ENCODE assay signal across 9 cellular contexts in the genomic region with DNA sequence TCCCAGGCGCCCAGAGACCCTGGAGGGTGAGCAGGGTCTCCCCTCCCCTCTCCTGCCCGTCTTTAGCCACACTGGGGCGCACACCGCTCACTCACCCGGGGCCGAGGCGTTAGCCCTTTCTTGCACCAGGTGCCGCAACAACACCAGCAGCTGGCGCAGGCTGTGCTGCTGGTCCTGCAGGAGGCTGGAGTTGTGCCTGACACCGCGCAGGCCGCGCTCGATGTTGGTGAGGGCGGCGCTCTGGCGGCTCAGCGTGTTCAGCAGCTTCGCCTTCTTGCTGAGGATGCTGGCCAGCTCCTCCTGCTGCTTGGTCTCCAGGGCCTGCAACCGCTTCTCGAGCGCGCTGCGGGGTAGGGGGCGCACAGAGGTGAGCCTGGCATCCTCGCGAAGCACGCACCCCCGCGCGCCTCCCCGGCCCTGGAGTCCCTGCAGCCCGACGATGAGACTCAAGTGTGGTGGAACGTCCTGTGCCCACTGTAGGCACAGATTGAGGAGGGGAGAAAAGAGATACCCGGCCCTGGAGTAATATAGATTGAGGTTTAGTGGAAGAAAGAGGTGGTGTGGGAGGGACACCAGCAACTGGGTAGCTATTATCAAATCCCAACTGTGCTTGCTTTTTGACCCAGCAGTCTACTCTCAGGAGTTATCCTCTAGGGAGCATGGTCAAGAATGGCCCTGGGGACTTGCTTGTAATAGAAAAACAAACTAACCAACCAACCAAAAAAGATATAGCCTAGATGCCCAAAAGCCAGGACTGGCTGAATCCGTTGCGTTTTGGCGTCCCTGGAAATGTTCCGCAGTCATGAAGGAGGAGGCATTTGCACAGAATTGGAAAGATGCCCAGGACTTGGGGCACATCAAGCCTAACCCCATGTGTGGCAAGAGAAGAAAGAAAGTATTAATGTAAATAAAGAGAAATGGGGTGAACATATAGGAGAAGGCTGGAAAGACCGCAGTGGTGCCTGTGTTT. TPM values are rescaled to one million over a fixed set of nuclear protein-coding genes. Genes with fewer than 3 reads are reported as not detected.
DNase-seq lines count a peak whose midpoint lies in the region; ATAC-seq, FAIRE-seq and TF ChIP-seq lines count a peak whose summit lies in the region.
"Had no signal": no experiment of that assay in that cellular context is flagged by ENCODE, and none has a peak within 500 bp of the region (broad histone marks: within the 10 kb centered on the region; RNA-seq: fewer than 3 reads in every experiment).

No MANE protein-coding gene starts in this region.

- ATAC-seq in HG03565 (IDR thresholded peaks at IDR 0.05; ENCODE audit: unreplicated experiment): no peak
- no peak for ATAC-seq in GM18907 (IDR thresholded peaks at IDR 0.05; ENCODE audit: unreplicated experiment)
- ATAC-seq: mucosa of descending colon had no signal

- DNase-seq in stimulated activated CD4-positive, alpha-beta T cell treated with anti-CD3 and anti-CD28 coated beads, Interleukin-15, amount 100 ng/mL, for 24 hours: peak; percentile 8
- DNase-seq in stimulated activated CD4-positive, alpha-beta T cell treated with anti-CD3 and anti-CD28 coated beads, Interleukin-2, amount 100 ng/mL, for 48 hours: no peak
- DNase-seq in bronchial epithelial cell (ENCODE audit: low read depth) (peak; percentile 52), islet precursor cell (peak; percentile 94), ureter (ENCODE audit: low spot score) (peak; percentile 59)
- no peak for DNase-seq in stimulated activated CD4-positive, alpha-beta T cell treated with anti-CD3 and anti-CD28 coated beads, Interleukin-4, amount 100 ng/mL, for 24 hours

- H3K27me3 ChIP-seq in bronchial epithelial cell (ENCODE audit: control insufficient read depth, insufficient read depth, low read length): no peaks in the 10 kb centered on the region

- FAIRE-seq in bronchial epithelial cell (lab: Jason Lieb, UNC): no peak

- no peak overlapping the region for H3K4me3 ChIP-seq in bronchial epithelial cell (ENCODE audit: low read depth, low read length)
- H3K4me3 ChIP-seq: mucosa of descending colon had no signal

- TF ChIP-seq CTCF in bronchial epithelial cell (IDR thresholded peaks at IDR 0.05; ENCODE audit: insufficient read depth, low read length, severe bottlenecking): peak; percentile 34

- H3K36me3 ChIP-seq in bronchial epithelial cell (ENCODE audit: control insufficient read depth, insufficient read depth, low read length): no peaks in the 10 kb centered on the region

RNA-seq across cellular contexts. Expression of gene ANGPT4, which starts 30.9 kb away (rescaled TPM):
- total RNA-seq in bronchial epithelial cell (not detected in 2 replicates), ureter (0.99 TPM)

RNA-seq across cellular contexts. Expression of gene FAM110A, which starts 51.8 kb away (rescaled TPM):
- total RNA-seq in bronchial epithelial cell (7.1 and 8.3 TPM in 2 replicates), ureter (35.1 TPM)

Comparison
In these comparisons a context has a peak if more than half of its experiments do, and no peak if none do; other contexts are left out.
1. DNase-seq: peak in stimulated activated CD4-positive, alpha-beta T cell treated with anti-CD3 and anti-CD28 coated beads, Interleukin-15, amount 100 ng/mL, for 24 hours (single experiment), bronchial epithelial cell (single experiment), islet precursor cell (single experiment) and ureter (single experiment); none in stimulated activated CD4-positive, alpha-beta T cell treated with anti-CD3 and anti-CD28 coated beads, Interleukin-2, amount 100 ng/mL, for 48 hours (0 of 2) and stimulated activated CD4-positive, alpha-beta T cell treated with anti-CD3 and anti-CD28 coated beads, Interleukin-4, amount 100 ng/mL, for 24 hours (single experiment).